Comparison of ENCODE assay signal across 15 cellular contexts in the genomic region with DNA sequence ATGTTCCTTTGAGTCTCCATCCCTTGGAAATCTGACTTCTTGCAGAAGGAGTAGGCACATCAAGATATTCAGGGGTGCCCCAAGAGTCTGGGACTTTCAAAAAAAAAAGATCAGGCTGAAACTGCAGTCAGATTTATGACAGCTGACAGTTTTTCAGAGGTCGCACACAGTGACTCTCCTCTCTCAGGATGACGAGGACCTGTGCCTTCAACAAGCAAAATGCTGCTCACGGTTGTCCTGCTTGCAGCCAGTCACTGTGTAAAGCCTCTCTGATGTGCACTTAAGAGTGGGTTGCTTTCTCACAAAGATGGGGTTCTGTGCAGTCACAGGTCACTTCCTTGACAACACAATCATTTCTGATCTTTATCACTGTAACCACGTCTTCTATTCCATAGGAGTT.
"Had no signal": no experiment of that assay in that cellular context is flagged by ENCODE, and none has a peak within 500 bp of the region (broad histone marks: within the 10 kb centered on the region; RNA-seq: fewer than 3 reads in every experiment).

No MANE protein-coding gene starts in this region.

- DNase-seq: activated CD8-positive, alpha-beta memory T cell treated with anti-CD3 and anti-CD28 coated beads, Interleukin-2, amount 50 U/mL, for 4 hours; activated naive CD4-positive, alpha-beta T cell treated with anti-CD3 and anti-CD28 coated beads for 36 hours; activated naive CD8-positive, alpha-beta T cell treated with anti-CD3 and anti-CD28 coated beads, Interleukin-2, amount 50 U/mL, for 24 hours; aorta; brain microvascular endothelial cell; effector CD4-positive, alpha-beta T cell; hypothalamus; lower lobe of right lung; occipital lobe; posterior cingulate gyrus; stomach; trophoblast cell had no signal

- H3K27me3 Mint-ChIP-seq: activated naive CD8-positive, alpha-beta T cell treated with anti-CD3 and anti-CD28 coated beads, Interleukin-2, amount 50 U/mL, for 24 hours; central memory CD8-positive, alpha-beta T cell had no signal

- H3K27ac ChIP-seq: brain microvascular endothelial cell, lower lobe of right lung, stomach had no signal

- H3K9me3 ChIP-seq: lower lobe of right lung, stomach had no signal

- H3K4me3 Mint-ChIP-seq: activated naive CD4-positive, alpha-beta T cell treated with anti-CD3 and anti-CD28 coated beads for 36 hours; activated naive CD8-positive, alpha-beta T cell treated with anti-CD3 and anti-CD28 coated beads, Interleukin-2, amount 50 U/mL, for 24 hours; central memory CD8-positive, alpha-beta T cell; mesothelial cell of epicardium; nephron had no signal

- H3K4me3 ChIP-seq: lower lobe of right lung, stomach had no signal

- H3K9me3 Mint-ChIP-seq: activated naive CD4-positive, alpha-beta T cell treated with anti-CD3 and anti-CD28 coated beads for 36 hours; activated naive CD8-positive, alpha-beta T cell treated with anti-CD3 and anti-CD28 coated beads, Interleukin-2, amount 50 U/mL, for 24 hours; central memory CD8-positive, alpha-beta T cell; mesothelial cell of epicardium; nephron had no signal

- H3K27ac Mint-ChIP-seq: activated naive CD4-positive, alpha-beta T cell treated with anti-CD3 and anti-CD28 coated beads for 36 hours; activated naive CD8-positive, alpha-beta T cell treated with anti-CD3 and anti-CD28 coated beads, Interleukin-2, amount 50 U/mL, for 24 hours; mesothelial cell of epicardium; nephron had no signal

- H3K4me1 Mint-ChIP-seq: mesothelial cell of epicardium had no signal

- H3K27me3 ChIP-seq: brain microvascular endothelial cell, stomach had no signal

- ATAC-seq: activated naive CD8-positive, alpha-beta T cell treated with anti-CD3 and anti-CD28 coated beads, Interleukin-2, amount 50 U/mL, for 24 hours; lower lobe of right lung had no signal

- H3K4me1 ChIP-seq: lower lobe of right lung had no signal
